Comparison of ENCODE assay signal across 9 cellular contexts in genomic region chr22:38230108-38230825, GRCh38. TPM values are rescaled to one million over a fixed set of nuclear protein-coding genes. Genes with fewer than 3 reads are reported as not detected.
DNase-seq lines count a peak whose midpoint lies in the region; TF ChIP-seq lines count a peak whose summit lies in the region.
"Had no signal": no experiment of that assay in that cellular context is flagged by ENCODE, and none has a peak within 500 bp of the region (broad histone marks: within the 10 kb centered on the region; RNA-seq: fewer than 3 reads in every experiment).

No MANE protein-coding gene starts in this region.

- H3K9me3 ChIP-seq in NT2/D1 (ENCODE audit: insufficient read depth, low read length) (no peaks in the 10 kb centered on the region), stomach smooth muscle (ENCODE audit: control insufficient read depth in 2 of 2, low read length in 2 of 2) (no peaks in the 10 kb centered on the region)
- H3K9me3 ChIP-seq: Caco-2 had no signal

- peaks cover 30 to 32% of the 10 kb centered on the region in 2 donors for H3K4me1 Mint-ChIP-seq in immature natural killer cell

- H3K4me3 ChIP-seq in NT2/D1 (ENCODE audit: insufficient read length, low read depth) (no peak overlapping the region), astrocyte of the cerebellum (ENCODE audit: low read depth, low read length) (no peak overlapping the region), stomach smooth muscle (ENCODE audit: low read length in 2 of 2) (no peak overlapping the region)

- H3K4me1 ChIP-seq in NT2/D1 (ENCODE audit: insufficient read depth, insufficient read length) (peaks cover 6% of the 10 kb centered on the region), stomach smooth muscle (ENCODE audit: control insufficient read depth, insufficient read depth, low read length) (peaks cover 22% of the 10 kb centered on the region)

- peak overlapping the region; percentile 84 to 96 (median 94) for H3K27ac Mint-ChIP-seq in immature natural killer cell

- peak overlapping the region; percentile 24 for H3K27ac ChIP-seq in stomach smooth muscle (ENCODE audit: low read length)

- peak overlapping the region; percentile 19 to 73 (median 28) for H3K4me3 Mint-ChIP-seq in immature natural killer cell

- H3K36me3 Mint-ChIP-seq in immature natural killer cell = peaks cover 4 to 17% (median 14%) of the 10 kb centered on the region in 3 donors

- H3K36me3 ChIP-seq in NT2/D1 (ENCODE audit: insufficient read depth, insufficient read length, low read length) (peaks cover 82% of the 10 kb centered on the region), stomach smooth muscle (ENCODE audit: control insufficient read depth in 2 of 2, insufficient read depth in 2 of 2, low read length in 2 of 2) (peaks cover 43 to 65% of the 10 kb centered on the region in 2 donors)

- H3K27me3 ChIP-seq in NT2/D1 (ENCODE audit: insufficient read depth, insufficient read length) = no peaks in the 10 kb centered on the region
- H3K27me3 ChIP-seq in stomach smooth muscle (ENCODE audit: control insufficient read depth in 1 of 2, insufficient read depth in 2 of 2, low read length in 2 of 2) = no peaks in the 10 kb centered on the region

- H3K9ac ChIP-seq in NT2/D1 (ENCODE audit: insufficient read length, low read depth) (no peak overlapping the region), stomach smooth muscle (ENCODE audit: low read length in 2 of 2) (no peak overlapping the region)

- H3K9me3 Mint-ChIP-seq in immature natural killer cell = no peaks in the 10 kb centered on the region

- in situ Hi-C loops in astrocyte of the cerebellum (cut with HindIII; ENCODE audit: low sequenced_read_pairs) = no loop called here

- peak; percentile 39 for DNase-seq in NCI-H1436 (lab: John Stamatoyannopoulos, UW)
- no peak for DNase-seq in NCI-H1436 treated with DMSO at 0.1 percent for 48 hours (lab: John Stamatoyannopoulos, UW)
- DNase-seq in NT2/D1 (ENCODE audit: low read depth, low spot score) = peak; percentile 18
- DNase-seq in astrocyte of the cerebellum (ENCODE audit: low read depth) = no peak
- peak; percentile 76 to 79 (median 78) for DNase-seq in immature natural killer cell
- no peak for DNase-seq in cerebellum (ENCODE audit: low spot score)
- no peak for DNase-seq in cerebellar nuclear complex (lab: John Stamatoyannopoulos, UW)

- peak; percentile 10 for TF ChIP-seq CTCF in astrocyte of the cerebellum (IDR thresholded peaks at IDR 0.05; ENCODE audit: low read depth, low read length, missing control alignments)

- H3K27me3 Mint-ChIP-seq in immature natural killer cell (ENCODE audit: low read depth in 3 of 3) = peaks cover 0 to 3% (median under 1%) of the 10 kb centered on the region in 3 donors

RNA-seq across cellular contexts. Expression of gene MAFF, which starts 28.5 kb away (rescaled TPM):
- polyA plus RNA-seq in immature natural killer cell = 10 to 100 TPM in 2 of 3 donors, 1 to 10 TPM in 1; 8.1 to 20.8 (median 15.2) TPM
- total RNA-seq in cerebellum = 5.2 TPM

RNA-seq across cellular contexts. Expression of gene TMEM184B, which starts 42.5 kb away (rescaled TPM):
- polyA plus RNA-seq in immature natural killer cell = 10 to 100 TPM; 12.1 to 50.7 (median 30.3) TPM
- 23.8 TPM for total RNA-seq in cerebellum

RNA-seq across cellular contexts. Expression of gene PLA2G6, which starts 48.6 kb away (rescaled TPM):
- polyA plus RNA-seq in immature natural killer cell = 10 to 100 TPM in 1 of 3 donors, 1 to 10 TPM in 2; 3.3 to 11.4 (median 4.2) TPM
- total RNA-seq in cerebellum = 19.9 TPM

Comparison
In these comparisons a context has a peak if more than half of its experiments do, and no peak if none do; other contexts are left out.
1. DNase-seq: peak in NCI-H1436 (single experiment), NT2/D1 (single experiment) and immature natural killer cell (3 of 3); none in NCI-H1436 treated with DMSO at 0.1 percent for 48 hours (single experiment), astrocyte of the cerebellum (single experiment), cerebellum (single experiment) and cerebellar nuclear complex (0 of 2).